ENCODE assay signal across 21 cellular contexts in the genomic region with DNA sequence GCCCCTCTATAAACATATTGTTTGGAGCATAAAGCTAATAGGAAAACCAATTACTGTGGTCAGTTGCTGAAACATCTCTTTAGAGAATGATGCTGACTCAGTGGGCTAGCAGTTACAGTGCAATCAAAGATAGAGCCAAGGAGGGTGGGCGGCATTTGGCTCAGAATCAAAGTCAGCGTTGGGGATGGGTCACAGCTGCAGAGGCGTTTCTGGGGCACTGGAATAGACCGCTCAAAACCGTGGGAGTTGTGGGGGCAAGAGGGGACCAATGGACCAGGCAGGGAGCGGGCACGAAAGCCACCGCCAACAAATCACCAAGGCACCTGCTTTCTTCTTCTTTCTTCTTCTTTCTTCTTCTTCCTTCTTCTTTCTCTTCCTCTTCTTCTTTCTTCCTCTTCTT.
"Had no signal": no experiment of that assay in that cellular context is flagged by ENCODE, and none has a peak within 500 bp of the region (broad histone marks: within the 10 kb centered on the region; RNA-seq: fewer than 3 reads in every experiment).

No MANE protein-coding gene starts in this region.

- H3K9me3 ChIP-seq: esophagus muscularis mucosa, gastrocnemius medialis, left ventricle myocardium inferior, neutrophil, pancreas, psoas muscle, right atrium auricular region, tibial artery had no signal

- H3K27ac Mint-ChIP-seq: activated naive CD4-positive, alpha-beta T cell treated with anti-CD3 and anti-CD28 coated beads, Interleukin-2, amount 50 U/mL, for 24 hours; mesothelial cell of epicardium; natural killer cell had no signal

- H3K4me1 ChIP-seq: gastrocnemius medialis, left ventricle myocardium inferior, pancreas, psoas muscle, right atrium auricular region, tibial artery had no signal

- H3K4me3 Mint-ChIP-seq: activated naive CD4-positive, alpha-beta T cell treated with anti-CD3 and anti-CD28 coated beads, Interleukin-2, amount 50 U/mL, for 24 hours; mesothelial cell of epicardium; natural killer cell; stimulated activated naive CD8-positive, alpha-beta T cell treated with anti-CD3 and anti-CD28 coated beads, Interleukin-15, amount 100 ng/mL, for 72 hours had no signal

- H3K36me3 ChIP-seq: brain microvascular endothelial cell, esophagus muscularis mucosa, gastrocnemius medialis, left ventricle myocardium inferior, neutrophil, pancreas, right atrium auricular region, tibial artery had no signal

- H3K9me3 Mint-ChIP-seq: activated naive CD4-positive, alpha-beta T cell treated with anti-CD3 and anti-CD28 coated beads, Interleukin-2, amount 50 U/mL, for 24 hours; natural killer cell had no signal

- H3K36me3 Mint-ChIP-seq: activated naive CD4-positive, alpha-beta T cell treated with anti-CD3 and anti-CD28 coated beads, Interleukin-2, amount 50 U/mL, for 24 hours; mesothelial cell of epicardium; natural killer cell had no signal

- H3K4me1 Mint-ChIP-seq: activated naive CD4-positive, alpha-beta T cell treated with anti-CD3 and anti-CD28 coated beads, Interleukin-2, amount 50 U/mL, for 24 hours; natural killer cell; stimulated activated naive CD8-positive, alpha-beta T cell treated with anti-CD3 and anti-CD28 coated beads, Interleukin-15, amount 100 ng/mL, for 72 hours had no signal

- ATAC-seq: gastrocnemius medialis; natural killer cell; pancreas; psoas muscle; stimulated activated naive CD8-positive, alpha-beta T cell treated with anti-CD3 and anti-CD28 coated beads, Interleukin-15, amount 100 ng/mL, for 72 hours had no signal

- H3K4me3 ChIP-seq: dorsolateral prefrontal cortex, esophagus muscularis mucosa, gastrocnemius medialis, left ventricle myocardium inferior, pancreas, psoas muscle, right atrium auricular region, tibial artery had no signal

- DNase-seq: activated gamma-delta T cell treated with Interleukin-2 at 50 U/mL for 16 hours; activated T-cell treated with anti-CD3 and anti-CD28 coated beads, Interleukin-2, amount 50 U/mL, for 1 hour; aorta; brain microvascular endothelial cell; central memory CD4-positive, alpha-beta T cell; dorsolateral prefrontal cortex; gastrocnemius medialis; head of caudate nucleus; hypothalamus; left ventricle myocardium inferior; natural killer cell; pancreas; psoas muscle; stimulated activated CD4-positive, alpha-beta T cell treated with anti-CD3 and anti-CD28 coated beads, Interleukin-4, amount 100 ng/mL, for 4 hours; stimulated activated naive CD8-positive, alpha-beta T cell treated with anti-CD3 and anti-CD28 coated beads, Interleukin-15, amount 100 ng/mL, for 72 hours; tibial artery had no signal

- H3K27ac ChIP-seq: brain microvascular endothelial cell, dorsolateral prefrontal cortex, esophagus muscularis mucosa, gastrocnemius medialis, left ventricle myocardium inferior, neutrophil, pancreas, psoas muscle, right atrium auricular region, tibial artery had no signal
